Comparison of ENCODE assay signal across 15 cellular contexts in the genomic region with DNA sequence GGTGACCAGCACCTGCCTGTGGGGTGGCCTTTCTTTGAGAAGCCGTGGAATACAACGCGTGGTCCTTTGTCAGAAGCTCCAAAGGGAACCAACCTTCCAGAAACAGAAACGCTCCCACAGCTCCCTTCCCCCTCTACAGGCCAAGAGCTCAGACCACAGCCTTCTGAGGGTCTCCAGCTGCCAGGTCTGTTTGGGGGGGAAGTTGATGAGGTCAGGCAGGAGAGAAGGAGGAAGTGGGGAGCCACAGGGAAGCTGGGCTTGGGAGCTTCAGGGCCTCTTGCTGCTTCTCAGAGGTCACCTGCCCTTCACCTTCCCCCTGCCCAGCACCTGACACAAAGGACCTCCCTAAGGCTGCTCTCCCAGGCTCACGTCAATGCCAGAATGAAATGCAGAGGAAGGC.
DNase-seq lines count a peak whose midpoint lies in the region; ATAC-seq, FAIRE-seq and TF ChIP-seq lines count a peak whose summit lies in the region.
"Had no signal": no experiment of that assay in that cellular context is flagged by ENCODE, and none has a peak within 500 bp of the region (broad histone marks: within the 10 kb centered on the region; RNA-seq: fewer than 3 reads in every experiment).

No MANE protein-coding gene starts in this region.

- TF ChIP-seq CTCF in IMR-90 (conservative IDR thresholded peaks at IDR 0.05; ENCODE audit: low read depth, low read length), result no peak

- H2AFZ ChIP-seq in IMR-90 (replicated peaks; ENCODE audit: low read length, poor library complexity), result no peak overlapping the region
- H2AFZ ChIP-seq: GM23248 had no signal

- peak overlapping the region; percentile 34 for H2AK9ac ChIP-seq in IMR-90 (replicated peaks; ENCODE audit: low read depth, low read length, poor library complexity)

- in situ Hi-C loops in IMR-90 (cut with MboI; ENCODE audit: low sequenced_read_pairs), result no loop called here

- no peaks in the 10 kb centered on the region for H3K36me3 ChIP-seq in IMR-90 (ENCODE audit: control insufficient read depth, insufficient read depth, low read length)

- no peak overlapping the region for H2BK15ac ChIP-seq in IMR-90 (ENCODE audit: low read depth, low read length)

- no peak overlapping the region for H2BK20ac ChIP-seq in IMR-90 (ENCODE audit: low read depth, low read length)

- H3K4ac ChIP-seq in IMR-90 (ENCODE audit: low read depth, low read length), result no peak overlapping the region

- H2AK5ac ChIP-seq in IMR-90 (ENCODE audit: low read depth, low read length), result no peak overlapping the region

- H3K23ac ChIP-seq in IMR-90 (ENCODE audit: low read depth, low read length), result no peak overlapping the region

- intact Hi-C loops in IMR-90 (cut with micrococcal nuclease), result no loop called here

- H3K9me1 ChIP-seq in IMR-90 (ENCODE audit: insufficient read depth, low read length), result no peaks in the 10 kb centered on the region; the same call in 1 of the 2 replicates

- CTCF ChIA-PET in IMR-90 (lab: Yijun Ruan, JAX), result interaction anchor here (0.6 to 1.1 kb wide), 2 partner anchors 21 to 1176 kb away, joined by 3 read pairs; no protein-coding TSS in a partner anchor

- H4K20me1 ChIP-seq in IMR-90 (ENCODE audit: insufficient read depth, low read length), result no peaks in the 10 kb centered on the region; the same call in 1 of the 2 replicates

- H4K8ac ChIP-seq in IMR-90 (ENCODE audit: low read depth in 2 of 2, low read length in 2 of 2), result no peak overlapping the region

- WGBS in IMR-90 (ENCODE audit: extremely low coverage in 2 of 2, insufficient read length in 1 of 2), 2 experiments, result no CpG with 5 or more reads among the region's 5 CpGs

- POLR2A ChIA-PET in IMR-90 (lab: Charles Lee; ENCODE audit: unreplicated experiment), result no interaction called here

- no peaks in the 10 kb centered on the region for H3K4me1 ChIP-seq in IMR-90 (ENCODE audit: control insufficient read depth, insufficient read depth, low read length)

- TF ChIP-seq POLR2A in IMR-90 (IDR thresholded peaks at IDR 0.05; ENCODE audit: low read depth, low read length), result no peak

- no peak overlapping the region for H3K27ac ChIP-seq in IMR-90 (ENCODE audit: insufficient read depth, low read length)
- H3K27ac ChIP-seq: GM23248 had no signal

- no TSS peak for BruUV-seq in IMR-90 (replicated peaks; lab: Mats Ljungman, UMichigan)

- no peak overlapping the region for H4K91ac ChIP-seq in IMR-90 (ENCODE audit: insufficient read depth, low read depth, low read length)

- H4K5ac ChIP-seq in IMR-90 (ENCODE audit: low read depth, low read length), result no peak overlapping the region

- no peak overlapping the region for H3K56ac ChIP-seq in IMR-90 (ENCODE audit: extremely low read depth, insufficient read depth, low read length)

- peaks cover 5% of the 10 kb centered on the region for H3K27me3 ChIP-seq in IMR-90 (ENCODE audit: control insufficient read depth, insufficient read depth, low read length)

- DNase-seq in IMR-90 (no peak), NOMO-1 treated with dmso at 0.1 percent for 144 hours (lab: John Stamatoyannopoulos, UW; ENCODE audit: unreplicated experiment) (peak; percentile 27), islet precursor cell (peak; percentile 33), NCI-H2081 treated with DMSO at 0.1 percent for 48 hours (lab: John Stamatoyannopoulos, UW) (no peak), urothelium cell line (ENCODE audit: low spot score) (no peak), SKM-1 treated with dmso at 0.1 percent for 144 hours (lab: John Stamatoyannopoulos, UW; ENCODE audit: unreplicated experiment) (no peak)
- DNase-seq: C1 segment of cervical spinal cord, Caco-2, GM23248, NCI-H1436 treated with DMSO at 0.1 percent for 48 hours, NCI-H345, NCI-H69, SIG-M5 had no signal

- no peak overlapping the region for H3K9ac ChIP-seq in IMR-90 (ENCODE audit: low read depth, low read length)
- H3K9ac ChIP-seq: GM23248 had no signal

- H3K4me3 ChIP-seq in IMR-90 (ENCODE audit: insufficient read depth, low read depth, low read length), result no peak overlapping the region
- H3K4me3 ChIP-seq: GM23248 had no signal

- no peak overlapping the region for H2BK120ac ChIP-seq in IMR-90 (ENCODE audit: low read depth, low read length)

- no peaks in the 10 kb centered on the region for H3K79me1 ChIP-seq in IMR-90 (ENCODE audit: low read depth in 1 of 2, low read length in 2 of 2)

- H2BK5ac ChIP-seq in IMR-90 (ENCODE audit: low read depth, low read length, poor library complexity, severe bottlenecking), result no peak overlapping the region

- no peak for ATAC-seq in IMR-90 (ENCODE audit: low read depth)
- ATAC-seq in HG02870 (IDR thresholded peaks at IDR 0.05; ENCODE audit: unreplicated experiment), result no peak

- FAIRE-seq in urothelium cell line (lab: Jason Lieb, UNC), result no peak
- FAIRE-seq: GM12891 had no signal

- TF ChIP-seq RAD21 in IMR-90 (IDR thresholded peaks at IDR 0.05; ENCODE audit: low read length), result no peak

- no peak overlapping the region for H3K4me2 ChIP-seq in IMR-90 (ENCODE audit: low read depth, low read length)

- H3K14ac ChIP-seq in IMR-90 (replicated peaks; ENCODE audit: low read depth, low read length), result no peak overlapping the region

- dilution Hi-C loops in IMR-90 (cut with HindIII; ENCODE audit: low sequenced_read_pairs, unreplicated experiment), result no loop called here

- no peaks in the 10 kb centered on the region; the same call in 1 of the 2 replicates for H3K9me3 ChIP-seq in IMR-90 (ENCODE audit: control insufficient read depth, insufficient read depth, low read length)
- H3K9me3 ChIP-seq: Caco-2 had no signal

- no peak overlapping the region for H3K18ac ChIP-seq in IMR-90 (ENCODE audit: low read depth, low read length)

TF ChIP-seq in IMR-90, 13 proteins besides CTCF, POLR2A, EP300 and RAD21:
- TF ChIP-seq ELK1 (IDR thresholded peaks at IDR 0.05; ENCODE audit: borderline replicate concordance, low read depth, low read length), result no peak
- no peak for TF ChIP-seq CEBPB (IDR thresholded peaks at IDR 0.05; ENCODE audit: low read depth, low read length)
- TF ChIP-seq FOS (IDR thresholded peaks at IDR 0.05; ENCODE audit: low read depth, low read length), result no peak
- TF ChIP-seq NFE2L2 (IDR thresholded peaks at IDR 0.05; ENCODE audit: low read depth, low read length), result no peak
- TF ChIP-seq RFX5 (IDR thresholded peaks at IDR 0.05; ENCODE audit: low read depth, low read length), result no peak
- no peak for TF ChIP-seq USF2 (IDR thresholded peaks at IDR 0.05; ENCODE audit: low read depth, low read length)
- TF ChIP-seq MAFK (IDR thresholded peaks at IDR 0.05; ENCODE audit: low read depth, low read length), result no peak
- TF ChIP-seq CHD1 (IDR thresholded peaks at IDR 0.05; ENCODE audit: low read depth, low read length), result no peak
- TF ChIP-seq SMC3 (IDR thresholded peaks at IDR 0.05; ENCODE audit: low read depth, low read length), result no peak
- TF ChIP-seq RCOR1 (IDR thresholded peaks at IDR 0.05; ENCODE audit: insufficient replicate concordance, low read length), result no peak
- no peak for TF ChIP-seq BHLHE40 (IDR thresholded peaks at IDR 0.05; ENCODE audit: low read depth, low read length)
- TF ChIP-seq MXI1 (IDR thresholded peaks at IDR 0.05; ENCODE audit: borderline replicate concordance, low read depth, low read length), result no peak
- TF ChIP-seq MAZ (IDR thresholded peaks at IDR 0.05; ENCODE audit: borderline replicate concordance, low read depth, low read length), result no peak

Comparison
In these comparisons a context has a peak if more than half of its experiments do, and no peak if none do; other contexts are left out.
1. DNase-seq: peak in NOMO-1 treated with dmso at 0.1 percent for 144 hours (single experiment) and islet precursor cell (single experiment); none in IMR-90 (single experiment), NCI-H2081 treated with DMSO at 0.1 percent for 48 hours (single experiment), urothelium cell line (single experiment) and SKM-1 treated with dmso at 0.1 percent for 144 hours (single experiment).